In the genomic region with DNA sequence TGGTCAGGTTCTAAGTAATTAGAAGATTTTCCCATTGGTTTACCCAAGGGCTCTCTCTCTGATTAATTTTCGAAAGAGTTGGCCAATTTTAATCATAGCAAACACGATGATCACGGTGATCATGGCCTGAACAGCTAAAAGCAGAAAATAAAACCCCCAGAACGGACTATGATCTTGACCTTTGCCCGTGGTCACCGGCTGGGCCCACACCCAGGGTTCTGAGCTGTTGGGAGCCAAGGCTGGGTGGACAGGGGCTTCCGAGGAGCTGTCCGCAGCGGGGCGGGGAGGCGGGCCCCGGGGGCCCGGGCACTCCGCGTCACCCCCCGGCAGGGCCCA, we compare ENCODE assay signal across 9 cellular contexts. TPM values are rescaled to one million over a fixed set of nuclear protein-coding genes. Genes with fewer than 3 reads are reported as not detected.
DNase-seq lines count a peak whose midpoint lies in the region; ATAC-seq and TF ChIP-seq lines count a peak whose summit lies in the region.
"Had no signal": no experiment of that assay in that cellular context is flagged by ENCODE, and none has a peak within 500 bp of the region (broad histone marks: within the 10 kb centered on the region; RNA-seq: fewer than 3 reads in every experiment).

No MANE protein-coding gene starts in this region.

- in situ Hi-C loops in IMR-90 (cut with MboI; ENCODE audit: low sequenced_read_pairs): no loop called here

- no peak overlapping the region for H3K27ac ChIP-seq in IMR-90 (ENCODE audit: insufficient read depth, low read length)
- no peak overlapping the region for H3K27ac ChIP-seq in aorta (ENCODE audit: low read depth in 1 of 2, low read length in 2 of 2)

- 27% methylated on average over 5 of the region's 16 CpGs; no CpG with 5 or more reads in 1 of the 2 experiments for WGBS in IMR-90 (ENCODE audit: extremely low coverage in 2 of 2, insufficient read length in 1 of 2), 2 experiments
- WGBS in aorta, 2 donors: 33 to 44% methylated on average over 16 of the region's 16 CpGs

- H3K9me3 Mint-ChIP-seq in nephron: peaks cover 2% of the 10 kb centered on the region

- no peak overlapping the region for H3K18ac ChIP-seq in IMR-90 (ENCODE audit: low read depth, low read length)

- H3K36me3 ChIP-seq in IMR-90 (ENCODE audit: control insufficient read depth, insufficient read depth, low read length) (no peaks in the 10 kb centered on the region), aorta (ENCODE audit: control insufficient read depth in 1 of 2, insufficient read depth in 2 of 2, low read length in 1 of 2) (no peaks in the 10 kb centered on the region)

- H3K9me3 ChIP-seq in IMR-90 (ENCODE audit: control insufficient read depth, insufficient read depth, low read length) (no peaks in the 10 kb centered on the region; the same call in 1 of the 2 replicates), aorta (ENCODE audit: control insufficient read depth, low read length) (no peaks in the 10 kb centered on the region)

- CTCF ChIA-PET in IMR-90 (lab: Yijun Ruan, JAX): no interaction called here

- no peak overlapping the region for H3K56ac ChIP-seq in IMR-90 (ENCODE audit: extremely low read depth, insufficient read depth, low read length)

- H4K8ac ChIP-seq in IMR-90 (ENCODE audit: low read depth in 2 of 2, low read length in 2 of 2): no peak overlapping the region

- no peak overlapping the region for H3K4ac ChIP-seq in IMR-90 (ENCODE audit: low read depth, low read length)

- H3K79me1 ChIP-seq in IMR-90 (ENCODE audit: low read depth in 1 of 2, low read length in 2 of 2): no peaks in the 10 kb centered on the region

- dilution Hi-C loops in IMR-90 (cut with HindIII; ENCODE audit: low sequenced_read_pairs, unreplicated experiment): no loop called here

- no peak for TF ChIP-seq CTCF in IMR-90 (conservative IDR thresholded peaks at IDR 0.05; ENCODE audit: low read depth, low read length)
- no peak for TF ChIP-seq CTCF in epithelial cell of proximal tubule (conservative IDR thresholded peaks at IDR 0.05; ENCODE audit: low read depth, low read length)
- no peak for TF ChIP-seq CTCF in nephron (IDR thresholded peaks at IDR 0.05; ENCODE audit: unreplicated experiment in 3 of 3)

- H3K4me1 ChIP-seq in IMR-90 (ENCODE audit: control insufficient read depth, insufficient read depth, low read length) (peaks cover 9% of the 10 kb centered on the region), aorta (ENCODE audit: control insufficient read depth in 1 of 2, insufficient read depth in 2 of 2, low read length in 2 of 2) (no peaks in the 10 kb centered on the region)

- no peak overlapping the region for H2BK120ac ChIP-seq in IMR-90 (ENCODE audit: low read depth, low read length)

- no peak for ATAC-seq in IMR-90 (ENCODE audit: low read depth)
- no peak for ATAC-seq in GM21717 (IDR thresholded peaks at IDR 0.05; ENCODE audit: unreplicated experiment)
- no peak for ATAC-seq in aorta (ENCODE audit: low FRiP score)

- H3K36me3 Mint-ChIP-seq in nephron (ENCODE audit: low read depth): no peaks in the 10 kb centered on the region

- H3K14ac ChIP-seq in IMR-90 (replicated peaks; ENCODE audit: low read depth, low read length): no peak overlapping the region

- DNase-seq in AG20443 (ENCODE audit: low spot score) (peak; percentile 30), IMR-90 (no peak), epithelial cell of proximal tubule (ENCODE audit: low read depth) (no peak), NOMO-1 treated with DMSO at 0.1 percent for 48 hours (lab: John Stamatoyannopoulos, UW; ENCODE audit: unreplicated experiment) (no peak), dermis blood vessel endothelial cell (no peak), aorta (no peak)
- DNase-seq: NCI-H446 had no signal

- TF ChIP-seq RAD21 in IMR-90 (IDR thresholded peaks at IDR 0.05; ENCODE audit: low read length): no peak

- H2BK5ac ChIP-seq in IMR-90 (ENCODE audit: low read depth, low read length, poor library complexity, severe bottlenecking): no peak overlapping the region

- H3K27me3 ChIP-seq in IMR-90 (ENCODE audit: control insufficient read depth, insufficient read depth, low read length) (peaks cover 20% of the 10 kb centered on the region), aorta (ENCODE audit: control insufficient read depth in 1 of 2, insufficient read depth in 2 of 2, low read length in 1 of 2) (no peaks in the 10 kb centered on the region)

- no peak overlapping the region for H2AK9ac ChIP-seq in IMR-90 (replicated peaks; ENCODE audit: low read depth, low read length, poor library complexity)

- peak overlapping the region; percentile 51 to 68 (median 57) for H3K4me3 Mint-ChIP-seq in nephron

- no peak overlapping the region for H3K4me3 ChIP-seq in IMR-90 (ENCODE audit: insufficient read depth, low read depth, low read length)
- peak overlapping the region; percentile 32 for H3K4me3 ChIP-seq in epithelial cell of proximal tubule (ENCODE audit: low read depth, low read length)
- H3K4me3 ChIP-seq in aorta (ENCODE audit: low read length in 2 of 2): no peak overlapping the region

- H3K27ac Mint-ChIP-seq in nephron: peak overlapping the region in 1 of 3 experiments; percentile 77

- no peak overlapping the region for H3K9ac ChIP-seq in IMR-90 (ENCODE audit: low read depth, low read length)

- H4K20me1 ChIP-seq in IMR-90 (ENCODE audit: insufficient read depth, low read length): no peaks in the 10 kb centered on the region; the same call in 1 of the 2 replicates

- H2BK15ac ChIP-seq in IMR-90 (ENCODE audit: low read depth, low read length): no peak overlapping the region

- H2AFZ ChIP-seq in IMR-90 (replicated peaks; ENCODE audit: low read length, poor library complexity): peak overlapping the region; percentile 61

- no peak overlapping the region for H4K5ac ChIP-seq in IMR-90 (ENCODE audit: low read depth, low read length)

- TF ChIP-seq POLR2A in IMR-90 (IDR thresholded peaks at IDR 0.05; ENCODE audit: low read depth, low read length): no peak

- H3K4me1 Mint-ChIP-seq in nephron: peaks cover 14% of the 10 kb centered on the region

- H3K23ac ChIP-seq in IMR-90 (ENCODE audit: low read depth, low read length): no peak overlapping the region

- no peak overlapping the region for H2BK20ac ChIP-seq in IMR-90 (ENCODE audit: low read depth, low read length)

- POLR2A ChIA-PET in IMR-90 (lab: Charles Lee; ENCODE audit: unreplicated experiment): no interaction called here

- peaks cover 5% of the 10 kb centered on the region for H3K27me3 Mint-ChIP-seq in nephron (ENCODE audit: low read depth)

- H4K91ac ChIP-seq in IMR-90 (ENCODE audit: insufficient read depth, low read depth, low read length): no peak overlapping the region

- BruUV-seq in IMR-90 (replicated peaks; lab: Mats Ljungman, UMichigan): no TSS peak

- H3K9me1 ChIP-seq in IMR-90 (ENCODE audit: insufficient read depth, low read length): 0 out of 2 replicates have a peak, but pooled peaks cover 3% of the 10 kb centered on the region

- no peak overlapping the region for H2AK5ac ChIP-seq in IMR-90 (ENCODE audit: low read depth, low read length)

- peak overlapping the region; percentile 32 for H3K4me2 ChIP-seq in IMR-90 (ENCODE audit: low read depth, low read length)

- intact Hi-C loops in IMR-90 (cut with micrococcal nuclease): no loop called here
- intact Hi-C loops in aorta (cut with DNase I): no loop called here

TF ChIP-seq in IMR-90, 13 proteins besides CTCF, POLR2A, EP300 and RAD21 (continues in another document):
- TF ChIP-seq, protein P1, sequence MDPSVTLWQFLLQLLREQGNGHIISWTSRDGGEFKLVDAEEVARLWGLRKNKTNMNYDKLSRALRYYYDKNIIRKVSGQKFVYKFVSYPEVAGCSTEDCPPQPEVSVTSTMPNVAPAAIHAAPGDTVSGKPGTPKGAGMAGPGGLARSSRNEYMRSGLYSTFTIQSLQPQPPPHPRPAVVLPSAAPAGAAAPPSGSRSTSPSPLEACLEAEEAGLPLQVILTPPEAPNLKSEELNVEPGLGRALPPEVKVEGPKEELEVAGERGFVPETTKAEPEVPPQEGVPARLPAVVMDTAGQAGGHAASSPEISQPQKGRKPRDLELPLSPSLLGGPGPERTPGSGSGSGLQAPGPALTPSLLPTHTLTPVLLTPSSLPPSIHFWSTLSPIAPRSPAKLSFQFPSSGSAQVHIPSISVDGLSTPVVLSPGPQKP (IDR thresholded peaks at IDR 0.05; ENCODE audit: borderline replicate concordance, low read depth, low read length): no peak
- TF ChIP-seq, protein P2, sequence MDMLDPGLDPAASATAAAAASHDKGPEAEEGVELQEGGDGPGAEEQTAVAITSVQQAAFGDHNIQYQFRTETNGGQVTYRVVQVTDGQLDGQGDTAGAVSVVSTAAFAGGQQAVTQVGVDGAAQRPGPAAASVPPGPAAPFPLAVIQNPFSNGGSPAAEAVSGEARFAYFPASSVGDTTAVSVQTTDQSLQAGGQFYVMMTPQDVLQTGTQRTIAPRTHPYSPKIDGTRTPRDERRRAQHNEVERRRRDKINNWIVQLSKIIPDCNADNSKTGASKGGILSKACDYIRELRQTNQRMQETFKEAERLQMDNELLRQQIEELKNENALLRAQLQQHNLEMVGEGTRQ (IDR thresholded peaks at IDR 0.05; ENCODE audit: low read depth, low read length): no peak
- TF ChIP-seq BHLHE40 (IDR thresholded peaks at IDR 0.05; ENCODE audit: low read depth, low read length) (no peak), SMC3 (IDR thresholded peaks at IDR 0.05; ENCODE audit: low read depth, low read length) (no peak), MXI1 (IDR thresholded peaks at IDR 0.05; ENCODE audit: borderline replicate concordance, low read depth, low read length) (no peak)

RNA-seq across cellular contexts. Expression of gene GP5, which starts 2.5 kb away (rescaled TPM):
- total RNA-seq in IMR-90 (2012; rRNA removed): under 0.01 TPM in 2 replicates
- 0.12 and 0.16 TPM in 2 replicates for polyA plus RNA-seq in IMR-90 (2012; rRNA removed)
- 0.01 and 0.09 TPM in 2 replicates for polyA plus RNA-seq in IMR-90 (2012; cell fraction: cytosol; rRNA removed)
- 0.34 and 0.40 TPM in 2 replicates for polyA plus RNA-seq in IMR-90 (2012; cell fraction: nucleus; rRNA removed; ENCODE audit: low replicate concordance)
- 0.14 TPM in 1 of 2 replicates, not detected in the other for total RNA-seq in epithelial cell of proximal tubule
- total RNA-seq in dermis blood vessel endothelial cell: under 0.01 and 0.28 TPM in 2 replicates
- under 1 TPM; 0.19 to 0.33 TPM for total RNA-seq in aorta
- polyA plus RNA-seq in aorta: under 1 TPM in 1 of 2 donors, not detected in 1; 0.15 TPM

RNA-seq across cellular contexts. Expression of gene LRRC15, which starts 27.0 kb away (rescaled TPM):
- total RNA-seq in IMR-90 (2012; rRNA removed) (2.5 and 3.3 TPM in 2 replicates), epithelial cell of proximal tubule (not detected in 2 replicates), dermis blood vessel endothelial cell (0.28 and 0.51 TPM in 2 replicates), aorta (under 1 TPM; 0.06 to 0.54 TPM)
- polyA plus RNA-seq in IMR-90 (2012; rRNA removed) (9.0 and 9.7 TPM in 2 replicates), aorta (not detected)
- polyA plus RNA-seq in IMR-90 (2012; cell fraction: cytosol; rRNA removed): 3.9 and 6.9 TPM in 2 replicates
- 4.2 TPM in 2 replicates for polyA plus RNA-seq in IMR-90 (2012; cell fraction: nucleus; rRNA removed; ENCODE audit: low replicate concordance)

RNA-seq across cellular contexts. Expression of gene CPN2, which starts 45.4 kb away (rescaled TPM):
- not detected in 2 replicates for total RNA-seq in IMR-90 (2012; rRNA removed)
- polyA plus RNA-seq in IMR-90 (2012; rRNA removed): 0.07 TPM in 2 replicates
- polyA plus RNA-seq in IMR-90 (2012; cell fraction: cytosol; rRNA removed): 0.10 TPM in 1 of 2 replicates, not detected in the other
- 0.11 and 0.21 TPM in 2 replicates for polyA plus RNA-seq in IMR-90 (2012; cell fraction: nucleus; rRNA removed; ENCODE audit: low replicate concordance)
- total RNA-seq in epithelial cell of proximal tubule: not detected in 2 replicates
- total RNA-seq in dermis blood vessel endothelial cell: not detected in 2 replicates
- not detected for total RNA-seq in aorta
- not detected for polyA plus RNA-seq in aorta
